In the genomic region with DNA sequence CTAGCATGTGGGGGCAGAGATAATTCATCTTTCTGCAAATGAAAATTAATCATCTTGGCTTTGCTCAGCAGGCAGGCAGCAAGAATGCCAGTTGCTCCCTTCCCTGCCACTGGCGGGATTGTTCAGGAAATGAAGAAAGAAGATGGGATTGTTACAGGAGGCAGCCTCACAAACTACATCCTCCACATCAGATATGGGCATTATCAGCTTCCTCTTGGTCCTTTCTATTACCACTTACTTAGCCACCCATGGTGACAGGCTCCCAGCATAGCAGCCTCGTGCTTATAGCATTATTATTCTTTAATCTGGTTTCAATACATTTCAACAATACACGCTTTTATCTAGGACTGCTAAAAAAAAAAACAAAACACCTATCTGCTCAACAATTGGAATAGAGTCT, we compare ENCODE assay signal across 23 cellular contexts.
"Had no signal": no experiment of that assay in that cellular context is flagged by ENCODE, and none has a peak within 500 bp of the region (broad histone marks: within the 10 kb centered on the region; RNA-seq: fewer than 3 reads in every experiment).

No MANE protein-coding gene starts in this region.

- H3K4me3 ChIP-seq: colonic mucosa, coronary artery, dorsolateral prefrontal cortex, esophagus muscularis mucosa, esophagus squamous epithelium, gastrocnemius medialis, gastroesophageal sphincter, heart left ventricle, heart right ventricle had no signal

- H3K27ac ChIP-seq: colonic mucosa, coronary artery, dorsolateral prefrontal cortex, epithelial cell of prostate, esophagus muscularis mucosa, esophagus squamous epithelium, foreskin keratinocyte, gastrocnemius medialis, gastroesophageal sphincter, heart left ventricle, heart right ventricle had no signal

- H3K36me3 ChIP-seq: colonic mucosa, esophagus muscularis mucosa, esophagus squamous epithelium, gastrocnemius medialis, gastroesophageal sphincter, heart left ventricle, heart right ventricle had no signal

- H3K27me3 ChIP-seq: colonic mucosa, esophagus squamous epithelium, foreskin keratinocyte, gastrocnemius medialis had no signal

- H3K9me3 ChIP-seq: colonic mucosa, esophagus muscularis mucosa, esophagus squamous epithelium, gastrocnemius medialis, gastroesophageal sphincter, heart left ventricle, heart right ventricle had no signal

- H3K4me1 ChIP-seq: colonic mucosa, esophagus muscularis mucosa, esophagus squamous epithelium, gastrocnemius medialis, gastroesophageal sphincter, heart left ventricle, heart right ventricle had no signal

- DNase-seq: colonic mucosa; cortex of kidney; dermis blood vessel endothelial cell; dorsolateral prefrontal cortex; effector CD4-positive, alpha-beta T cell; effector CD8-positive, alpha-beta T cell; effector memory CD4-positive, alpha-beta T cell; effector memory CD8-positive, alpha-beta T cell; endodermal cell; erythroblast; esophagus squamous epithelium; foreskin fibroblast; foreskin keratinocyte; foreskin melanocyte; gastrocnemius medialis; glutamatergic neuron; head of caudate nucleus; heart left ventricle; heart right ventricle had no signal
